ENCODE assay signal across 9 cellular contexts in the genomic region with DNA sequence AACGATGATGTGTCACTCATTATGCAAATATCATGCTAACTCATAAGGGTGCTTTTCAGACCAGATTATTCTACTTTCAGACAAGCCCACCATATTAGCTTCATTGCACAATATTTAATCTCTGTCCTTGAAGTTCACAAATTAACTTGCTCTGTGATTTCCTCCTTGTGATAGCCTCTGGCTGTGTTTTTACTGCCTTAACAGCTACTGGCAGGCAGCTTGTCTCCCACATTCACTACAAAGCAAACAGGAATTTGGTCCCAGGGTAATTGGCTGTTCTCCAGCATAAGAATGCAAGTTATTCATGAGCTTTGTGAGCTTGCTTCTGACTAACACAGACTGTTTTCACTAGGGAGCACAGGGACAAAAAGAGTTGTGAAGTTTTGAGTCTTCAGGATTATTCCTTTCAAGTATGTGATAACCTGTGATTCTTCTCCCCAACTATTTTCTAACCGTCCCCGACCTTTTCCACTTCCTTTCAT.
DNase-seq lines count a peak whose midpoint lies in the region; ATAC-seq and TF ChIP-seq lines count a peak whose summit lies in the region.
"Had no signal": no experiment of that assay in that cellular context is flagged by ENCODE, and none has a peak within 500 bp of the region (broad histone marks: within the 10 kb centered on the region; RNA-seq: fewer than 3 reads in every experiment).

No MANE protein-coding gene starts in this region.

- H3K9me3 ChIP-seq in upper lobe of right lung, result no peaks in the 10 kb centered on the region

- H3K4me3 ChIP-seq in cardiac fibroblast (replicated peaks in 1 of 2; ENCODE audit: low read depth in 2 of 2, low read length in 2 of 2), result no peak overlapping the region
- peak overlapping the region; percentile 4 for H3K4me3 ChIP-seq in upper lobe of right lung

- peak; percentile 87 for ATAC-seq in upper lobe of right lung

- H3K4me1 ChIP-seq in upper lobe of right lung, result peaks cover 15% of the 10 kb centered on the region

- peak overlapping the region; percentile 2 for H3K27ac ChIP-seq in upper lobe of right lung
- H3K27ac ChIP-seq: C4-2B had no signal

- no peaks in the 10 kb centered on the region for H3K27me3 ChIP-seq in upper lobe of right lung

- intact Hi-C loops in upper lobe of right lung (cut with DNase I), result no loop called here

- DNase-seq in NCI-H748 (lab: John Stamatoyannopoulos, UW; ENCODE audit: unreplicated experiment) (peak; percentile 40), NCI-H748 treated with DMSO at 0.1 percent for 48 hours (lab: John Stamatoyannopoulos, UW) (no peak), NCI-H226 (peak; percentile 99), cardiac fibroblast (ENCODE audit: low read depth in 2 of 2) (peak; percentile 98 to 99), kidney glomerular epithelial cell (lab: John Stamatoyannopoulos, UW) (peak; percentile 99), upper lobe of right lung (no peak), SK-N-DZ (ENCODE audit: low spot score) (no peak), NCI-H510A treated with DMSO at 0.1 percent for 48 hours (lab: John Stamatoyannopoulos, UW) (no peak)

- TF ChIP-seq CTCF in cardiac fibroblast (IDR thresholded peaks at IDR 0.05; ENCODE audit: low read depth, low read length) (no peak), upper lobe of right lung (IDR thresholded peaks at IDR 0.05) (no peak)

- H3K36me3 ChIP-seq in upper lobe of right lung, result no peaks in the 10 kb centered on the region

Comparison
In these comparisons a context has a peak if more than half of its experiments do, and no peak if none do; other contexts are left out.
1. DNase-seq: peak in NCI-H748 (single experiment), NCI-H226 (single experiment), cardiac fibroblast (2 of 2) and kidney glomerular epithelial cell (single experiment); none in NCI-H748 treated with DMSO at 0.1 percent for 48 hours (single experiment), upper lobe of right lung (single experiment), SK-N-DZ (single experiment) and NCI-H510A treated with DMSO at 0.1 percent for 48 hours (single experiment).